In the genomic region with DNA sequence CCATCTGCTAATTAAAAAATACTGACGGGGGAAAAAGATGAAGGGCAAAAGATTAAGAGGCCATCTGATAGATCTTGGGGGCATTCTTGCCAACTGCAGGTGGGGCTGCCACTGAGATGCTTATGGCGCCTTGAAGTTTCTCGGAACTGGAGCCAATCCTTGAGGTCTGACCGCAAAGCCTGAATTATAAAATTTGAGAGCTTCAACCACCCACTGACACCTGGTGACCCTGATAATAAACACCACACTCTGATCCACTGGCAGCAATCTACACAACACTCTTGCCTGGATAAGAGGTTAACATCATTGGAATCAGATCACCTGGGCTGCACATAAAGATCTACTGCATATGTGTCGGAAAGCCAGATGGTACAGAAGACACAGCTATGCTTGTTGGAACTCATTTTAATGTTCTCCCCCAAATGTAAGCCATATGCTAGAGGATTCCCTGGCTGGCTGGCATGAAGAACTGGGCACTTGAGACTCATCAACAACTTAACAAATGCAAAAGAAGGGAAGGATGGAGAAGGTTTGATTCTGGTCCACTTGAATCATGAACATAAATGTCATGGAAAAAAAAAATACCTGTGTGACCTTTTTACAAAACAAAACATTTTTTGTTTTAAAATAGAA, we compare ENCODE assay signal across 22 cellular contexts.
"Had no signal": no experiment of that assay in that cellular context is flagged by ENCODE, and none has a peak within 500 bp of the region (broad histone marks: within the 10 kb centered on the region; RNA-seq: fewer than 3 reads in every experiment).

No MANE protein-coding gene starts in this region.

- H3K4me3 ChIP-seq: left ventricle myocardium inferior, psoas muscle, right lobe of liver, smooth muscle cell, upper lobe of left lung had no signal

- H3K9me3 Mint-ChIP-seq: activated T-helper 17 cell treated with anti-CD3 and anti-CD28 coated beads, Interleukin-2, amount 50 U/mL, for 72 hours; dendritic cell treated with granulocyte-macrophage colony-stimulating factor and Interleukin-4, amounts not matched to agents 40 ng/mL and 50 ng/mL, for 4 days; neural crest cell; stimulated activated naive CD8-positive, alpha-beta T cell treated with anti-CD3 and anti-CD28 coated beads, Interleukin-15, Interleukin-2, amounts not matched to agents 100 ng/mL and 50 ng/mL, for 24 hours; T-helper 2 cell treated with Interferon-gamma antibody and Interleukin-4, amounts not matched to agents 5 μg/mL and 100 μg/mL, for 36 hours had no signal

- DNase-seq: activated CD4-positive, alpha-beta T cell treated with anti-CD3 and anti-CD28 coated beads, Interleukin-2, amount 10 ng/mL, durations not matched to agents 24 days and 14 days; activated CD4-positive, CD25-positive, alpha-beta regulatory T cell; activated CD8-positive, alpha-beta memory T cell treated with anti-CD3 and anti-CD28 coated beads for 24 hours; activated naive CD4-positive, alpha-beta T cell treated with Interleukin-2 at 50 U/mL for 16 hours; activated T-cell treated with anti-CD3 and anti-CD28 coated beads for 4 hours; cerebellar nuclear complex; effector memory CD4-positive, alpha-beta T cell; foreskin keratinocyte; glutamatergic neuron; hypothalamus; left ventricle myocardium inferior; psoas muscle; right lobe of liver; stimulated activated CD4-positive, alpha-beta T cell treated with anti-CD3 and anti-CD28 coated beads, Interleukin-4, amount 100 ng/mL, for 4 hours; stimulated activated CD8-positive, alpha-beta memory T cell treated with anti-CD3 and anti-CD28 coated beads, Interleukin-4, amount 100 ng/mL, for 48 hours; upper lobe of left lung had no signal

- H3K36me3 ChIP-seq: left ventricle myocardium inferior, right lobe of liver, upper lobe of left lung had no signal

- H3K27me3 Mint-ChIP-seq: activated CD4-positive, alpha-beta T cell treated with anti-CD3 and anti-CD28 coated beads, Interleukin-2, amount 10 ng/mL, durations not matched to agents 24 days and 14 days; activated T-helper 17 cell treated with anti-CD3 and anti-CD28 coated beads, Interleukin-2, amount 50 U/mL, for 72 hours; dendritic cell treated with granulocyte-macrophage colony-stimulating factor and Interleukin-4, amounts not matched to agents 40 ng/mL and 50 ng/mL, for 4 days; stimulated activated naive CD8-positive, alpha-beta T cell treated with anti-CD3 and anti-CD28 coated beads, Interleukin-15, Interleukin-2, amounts not matched to agents 100 ng/mL and 50 ng/mL, for 24 hours had no signal

- H3K27ac ChIP-seq: foreskin keratinocyte, left ventricle myocardium inferior, psoas muscle, right lobe of liver, upper lobe of left lung had no signal

- H3K27ac Mint-ChIP-seq: activated CD4-positive, alpha-beta T cell treated with anti-CD3 and anti-CD28 coated beads, Interleukin-2, amount 10 ng/mL, durations not matched to agents 24 days and 14 days; activated T-helper 17 cell treated with anti-CD3 and anti-CD28 coated beads, Interleukin-2, amount 50 U/mL, for 72 hours; dendritic cell treated with granulocyte-macrophage colony-stimulating factor and Interleukin-4, amounts not matched to agents 40 ng/mL and 50 ng/mL, for 4 days; stimulated activated naive CD8-positive, alpha-beta T cell treated with anti-CD3 and anti-CD28 coated beads, Interleukin-15, Interleukin-2, amounts not matched to agents 100 ng/mL and 50 ng/mL, for 24 hours; T-helper 2 cell treated with Interferon-gamma antibody and Interleukin-4, amounts not matched to agents 5 μg/mL and 100 μg/mL, for 36 hours had no signal

- H3K4me1 Mint-ChIP-seq: activated CD4-positive, alpha-beta T cell treated with anti-CD3 and anti-CD28 coated beads, Interleukin-2, amount 10 ng/mL, durations not matched to agents 24 days and 14 days; activated T-helper 17 cell treated with anti-CD3 and anti-CD28 coated beads, Interleukin-2, amount 50 U/mL, for 72 hours had no signal

- ATAC-seq: activated T-helper 17 cell treated with anti-CD3 and anti-CD28 coated beads, Interleukin-2, amount 50 U/mL, for 72 hours; foreskin keratinocyte; psoas muscle; right lobe of liver had no signal

- H3K9me3 ChIP-seq: left ventricle myocardium inferior, psoas muscle, right lobe of liver, upper lobe of left lung had no signal

- H3K4me3 Mint-ChIP-seq: activated CD4-positive, alpha-beta T cell treated with anti-CD3 and anti-CD28 coated beads, Interleukin-2, amount 10 ng/mL, durations not matched to agents 24 days and 14 days; activated T-helper 17 cell treated with anti-CD3 and anti-CD28 coated beads, Interleukin-2, amount 50 U/mL, for 72 hours; dendritic cell treated with granulocyte-macrophage colony-stimulating factor and Interleukin-4, amounts not matched to agents 40 ng/mL and 50 ng/mL, for 4 days; neural crest cell; stimulated activated naive CD8-positive, alpha-beta T cell treated with anti-CD3 and anti-CD28 coated beads, Interleukin-15, Interleukin-2, amounts not matched to agents 100 ng/mL and 50 ng/mL, for 24 hours; T-helper 2 cell treated with Interferon-gamma antibody and Interleukin-4, amounts not matched to agents 5 μg/mL and 100 μg/mL, for 36 hours had no signal
